In genomic region chr9:91155181-91155580, GRCh38 we compare ENCODE assay signal across 19 cellular contexts.
A peak's percentile ranks its signal among the peaks of the same experiment; 100 is the strongest.
DNase-seq lines count a peak whose midpoint lies in the region; ATAC-seq and TF ChIP-seq lines count a peak whose summit lies in the region.
"Had no signal": no experiment of that assay in that cellular context is flagged by ENCODE, and none has a peak within 500 bp of the region (broad histone marks: within the 10 kb centered on the region; RNA-seq: fewer than 3 reads in every experiment).

No MANE protein-coding gene starts in this region.

- intact Hi-C loops in dendritic cell treated with granulocyte-macrophage colony-stimulating factor and Interleukin-4, amounts not matched to agents 40 ng/mL and 50 ng/mL, for 4 days (cut with micrococcal nuclease), result no loop called here

- CTCF ChIA-PET in activated CD4-positive, alpha-beta memory T cell treated with anti-CD3 and anti-CD28 coated beads, Interleukin-2, amount 10 ng/mL, durations not matched to agents 7 days and 5 days (lab: Charles Lee), result no interaction called here
- CTCF ChIA-PET in GM10248 (lab: Yijun Ruan, JAX), result no interaction called here

- no peak for TF ChIP-seq CTCF in GM10248 (IDR thresholded peaks at IDR 0.05; ENCODE audit: control extremely low read depth, extremely low read depth, low read depth, missing control alignments)

- POLR2A ChIA-PET in activated CD4-positive, alpha-beta memory T cell treated with anti-CD3 and anti-CD28 coated beads, Interleukin-2, amount 10 ng/mL, durations not matched to agents 7 days and 5 days (lab: Charles Lee), result interaction anchor here (1.1 to 10.6 kb wide), 5 partner anchors 7 to 270 kb away, joined by 3 to 346 read pairs (median 5); no protein-coding TSS in a partner anchor
- POLR2A ChIA-PET in GM10248 (lab: Yijun Ruan, JAX), result no interaction called here

- in situ Hi-C loops in G401 (cut with HindIII; ENCODE audit: low sequenced_read_pairs), result no loop called here

- H3K36me3 Mint-ChIP-seq in activated naive CD8-positive, alpha-beta T cell treated with anti-CD3 and anti-CD28 coated beads, Interleukin-2, amount 50 U/mL, for 24 hours (ENCODE audit: low read depth), result peaks cover 31% of the 10 kb centered on the region
- peaks cover 23% of the 10 kb centered on the region for H3K36me3 Mint-ChIP-seq in activated naive CD8-positive, alpha-beta T cell treated with anti-CD3 and anti-CD28 coated beads for 36 hours
- peaks cover 90% of the 10 kb centered on the region for H3K36me3 Mint-ChIP-seq in activated CD4-positive, alpha-beta memory T cell treated with anti-CD3 and anti-CD28 coated beads, Interleukin-2, amount 10 ng/mL, durations not matched to agents 7 days and 5 days (ENCODE audit: low read depth)
- peaks cover 34% of the 10 kb centered on the region for H3K36me3 Mint-ChIP-seq in dendritic cell treated with granulocyte-macrophage colony-stimulating factor and Interleukin-4, amounts not matched to agents 40 ng/mL and 50 ng/mL, for 4 days (ENCODE audit: low read depth)

- H3K27ac Mint-ChIP-seq in activated naive CD8-positive, alpha-beta T cell treated with anti-CD3 and anti-CD28 coated beads, Interleukin-2, amount 50 U/mL, for 24 hours, result peak overlapping the region; percentile 60
- no peak overlapping the region for H3K27ac Mint-ChIP-seq in activated naive CD8-positive, alpha-beta T cell treated with anti-CD3 and anti-CD28 coated beads for 36 hours
- H3K27ac Mint-ChIP-seq in activated CD4-positive, alpha-beta memory T cell treated with anti-CD3 and anti-CD28 coated beads, Interleukin-2, amount 10 ng/mL, durations not matched to agents 7 days and 5 days, result peak overlapping the region; percentile 83
- peak overlapping the region; percentile 77 for H3K27ac Mint-ChIP-seq in dendritic cell treated with granulocyte-macrophage colony-stimulating factor and Interleukin-4, amounts not matched to agents 40 ng/mL and 50 ng/mL, for 4 days

- H3K9me3 Mint-ChIP-seq in activated naive CD8-positive, alpha-beta T cell treated with anti-CD3 and anti-CD28 coated beads, Interleukin-2, amount 50 U/mL, for 24 hours, result peaks cover 16% of the 10 kb centered on the region
- H3K9me3 Mint-ChIP-seq in activated naive CD8-positive, alpha-beta T cell treated with anti-CD3 and anti-CD28 coated beads for 36 hours, result peaks cover 19% of the 10 kb centered on the region
- peaks cover 25% of the 10 kb centered on the region for H3K9me3 Mint-ChIP-seq in activated CD4-positive, alpha-beta memory T cell treated with anti-CD3 and anti-CD28 coated beads, Interleukin-2, amount 10 ng/mL, durations not matched to agents 7 days and 5 days
- no peaks in the 10 kb centered on the region for H3K9me3 Mint-ChIP-seq in dendritic cell treated with granulocyte-macrophage colony-stimulating factor and Interleukin-4, amounts not matched to agents 40 ng/mL and 50 ng/mL, for 4 days

- H3K4me1 Mint-ChIP-seq in activated naive CD8-positive, alpha-beta T cell treated with anti-CD3 and anti-CD28 coated beads, Interleukin-2, amount 50 U/mL, for 24 hours, result peaks cover 79% of the 10 kb centered on the region
- peaks cover 37% of the 10 kb centered on the region for H3K4me1 Mint-ChIP-seq in activated naive CD8-positive, alpha-beta T cell treated with anti-CD3 and anti-CD28 coated beads for 36 hours
- H3K4me1 Mint-ChIP-seq in activated CD4-positive, alpha-beta memory T cell treated with anti-CD3 and anti-CD28 coated beads, Interleukin-2, amount 10 ng/mL, durations not matched to agents 7 days and 5 days, result peaks cover 93% of the 10 kb centered on the region
- H3K4me1 Mint-ChIP-seq in dendritic cell treated with granulocyte-macrophage colony-stimulating factor and Interleukin-4, amounts not matched to agents 40 ng/mL and 50 ng/mL, for 4 days (ENCODE audit: low read depth), result peaks cover 55% of the 10 kb centered on the region

- DNase-seq in activated naive CD8-positive, alpha-beta T cell treated with anti-CD3 and anti-CD28 coated beads, Interleukin-2, amount 50 U/mL, for 24 hours, result no peak
- DNase-seq in activated naive CD8-positive, alpha-beta T cell treated with anti-CD3 and anti-CD28 coated beads for 36 hours, result no peak
- no peak for DNase-seq in activated CD4-positive, alpha-beta memory T cell treated with anti-CD3 and anti-CD28 coated beads, Interleukin-2, amount 10 ng/mL, durations not matched to agents 7 days and 5 days
- DNase-seq in GM10248 (ENCODE audit: extremely low spot score), result no peak
- no peak for DNase-seq in G401 (ENCODE audit: low spot score)
- DNase-seq: ACHN, DMS 273 treated with DMSO at 0.1 percent for 48 hours, DND-41, H7, NCI-H1417, NCI-H187, NCI-H2107, NCI-H2227 treated with DMSO at 0.1 percent for 48 hours, NCI-H510A treated with DMSO at 0.1 percent for 48 hours, NCI-H82, PC-9, SIG-M5 had no signal

- ATAC-seq in activated naive CD8-positive, alpha-beta T cell treated with anti-CD3 and anti-CD28 coated beads, Interleukin-2, amount 50 U/mL, for 24 hours, result no peak
- no peak for ATAC-seq in GM19452 (IDR thresholded peaks at IDR 0.05; ENCODE audit: unreplicated experiment)

- peaks cover 2% of the 10 kb centered on the region for H3K27me3 Mint-ChIP-seq in activated naive CD8-positive, alpha-beta T cell treated with anti-CD3 and anti-CD28 coated beads, Interleukin-2, amount 50 U/mL, for 24 hours
- no peaks in the 10 kb centered on the region for H3K27me3 Mint-ChIP-seq in activated naive CD8-positive, alpha-beta T cell treated with anti-CD3 and anti-CD28 coated beads for 36 hours
- H3K27me3 Mint-ChIP-seq in activated CD4-positive, alpha-beta memory T cell treated with anti-CD3 and anti-CD28 coated beads, Interleukin-2, amount 10 ng/mL, durations not matched to agents 7 days and 5 days, result no peaks in the 10 kb centered on the region
- no peaks in the 10 kb centered on the region for H3K27me3 Mint-ChIP-seq in dendritic cell treated with granulocyte-macrophage colony-stimulating factor and Interleukin-4, amounts not matched to agents 40 ng/mL and 50 ng/mL, for 4 days

- no peak overlapping the region for H3K4me3 Mint-ChIP-seq in activated naive CD8-positive, alpha-beta T cell treated with anti-CD3 and anti-CD28 coated beads, Interleukin-2, amount 50 U/mL, for 24 hours
- H3K4me3 Mint-ChIP-seq in activated naive CD8-positive, alpha-beta T cell treated with anti-CD3 and anti-CD28 coated beads for 36 hours, result no peak overlapping the region
- H3K4me3 Mint-ChIP-seq in activated CD4-positive, alpha-beta memory T cell treated with anti-CD3 and anti-CD28 coated beads, Interleukin-2, amount 10 ng/mL, durations not matched to agents 7 days and 5 days, result no peak overlapping the region
- H3K4me3 Mint-ChIP-seq in dendritic cell treated with granulocyte-macrophage colony-stimulating factor and Interleukin-4, amounts not matched to agents 40 ng/mL and 50 ng/mL, for 4 days, result no peak overlapping the region
